1 cellular context compared by ENCODE assay signal in the genomic region with DNA sequence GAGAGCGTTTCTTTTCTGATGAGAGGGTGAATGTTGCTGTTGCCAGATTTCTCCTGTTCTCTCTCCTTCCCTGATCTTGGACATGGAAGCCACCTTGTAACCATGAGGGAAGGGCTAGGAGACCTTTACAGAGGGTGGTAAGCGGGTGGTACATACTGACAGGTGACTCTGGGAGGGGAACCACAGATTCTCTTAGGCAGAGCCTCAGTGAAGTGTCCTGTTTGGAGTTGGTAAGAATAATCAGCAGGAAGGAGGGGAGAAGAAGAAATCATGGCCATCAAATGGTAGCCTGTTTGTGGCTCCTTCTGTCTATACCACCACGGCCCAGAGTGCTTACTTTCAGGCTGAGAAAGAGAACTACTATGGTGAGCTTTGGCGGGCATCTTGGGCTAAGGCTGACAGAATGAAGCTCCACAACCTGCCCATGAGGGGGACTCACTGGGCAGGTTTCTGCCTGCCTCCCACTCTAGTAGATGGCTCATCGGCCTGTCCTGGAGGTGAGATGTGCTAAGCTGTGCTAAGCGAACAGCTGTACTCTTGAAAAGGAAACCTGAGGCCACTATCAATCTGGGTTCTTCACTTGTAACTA.
A peak's percentile ranks its signal among the peaks of the same experiment; 100 is the strongest.
TF ChIP-seq lines count a peak whose summit lies in the region.

No MANE protein-coding gene starts in this region.

TF ChIP-seq in HepG2, 621 proteins besides CTCF, POLR2A, EP300 and RAD21:
- TF ChIP-seq ZNF660 (CRISPR knock-in tag; IDR thresholded peaks at IDR 0.05; ENCODE audit: borderline replicate concordance, low read depth) (no peak), RBM22 (optimal IDR thresholded peaks at IDR 0.05; ENCODE audit: low read length) (peak; percentile 80)
- TF ChIP-seq, protein P1, sequence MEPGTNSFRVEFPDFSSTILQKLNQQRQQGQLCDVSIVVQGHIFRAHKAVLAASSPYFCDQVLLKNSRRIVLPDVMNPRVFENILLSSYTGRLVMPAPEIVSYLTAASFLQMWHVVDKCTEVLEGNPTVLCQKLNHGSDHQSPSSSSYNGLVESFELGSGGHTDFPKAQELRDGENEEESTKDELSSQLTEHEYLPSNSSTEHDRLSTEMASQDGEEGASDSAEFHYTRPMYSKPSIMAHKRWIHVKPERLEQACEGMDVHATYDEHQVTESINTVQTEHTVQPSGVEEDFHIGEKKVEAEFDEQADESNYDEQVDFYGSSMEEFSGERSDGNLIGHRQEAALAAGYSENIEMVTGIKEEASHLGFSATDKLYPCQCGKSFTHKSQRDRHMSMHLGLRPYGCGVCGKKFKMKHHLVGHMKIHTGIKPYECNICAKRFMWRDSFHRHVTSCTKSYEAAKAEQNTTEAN (CRISPR knock-in tag; conservative IDR thresholded peaks at IDR 0.05), result no peak
